In genomic region chr18:63192885-63193349, GRCh38 we compare ENCODE assay signal across 11 cellular contexts.
DNase-seq lines count a peak whose midpoint lies in the region; ATAC-seq and TF ChIP-seq lines count a peak whose summit lies in the region.
"Had no signal": no experiment of that assay in that cellular context is flagged by ENCODE, and none has a peak within 500 bp of the region (broad histone marks: within the 10 kb centered on the region; RNA-seq: fewer than 3 reads in every experiment).

No MANE protein-coding gene starts in this region.

- intact Hi-C loops in CD14-positive monocyte (cut with micrococcal nuclease) = no loop called here

- H3K9ac ChIP-seq in H9 (ENCODE audit: extremely low read depth, insufficient read length, low read length) = no peak overlapping the region

- H3K9me3 Mint-ChIP-seq in CD14-positive monocyte (peaks cover 0 to 2% (median 0%) of the 10 kb centered on the region in 7 donors), H9 (no peaks in the 10 kb centered on the region; a peak in 2 of 5 replicates)
- H3K9me3 Mint-ChIP-seq in activated T-helper 17 cell treated with anti-CD3 and anti-CD28 coated beads, Interleukin-2, amount 50 U/mL, for 72 hours = peaks cover 7% of the 10 kb centered on the region

- no peak overlapping the region for H3T11ph ChIP-seq in H9 (ENCODE audit: low read length)

- H3K4me3 Mint-ChIP-seq in CD14-positive monocyte (peak overlapping the region; percentile 39 to 72), H9 (no peak overlapping the region)
- H3K4me3 Mint-ChIP-seq in activated T-helper 17 cell treated with anti-CD3 and anti-CD28 coated beads, Interleukin-2, amount 50 U/mL, for 72 hours = peak overlapping the region; percentile 40

- H3K56ac ChIP-seq in H9 (ENCODE audit: insufficient read length, low read depth, low read length) = no peak overlapping the region

- no peak overlapping the region for H2AFZ ChIP-seq in H9 (ENCODE audit: low read length)

- DNase-seq in CD14-positive monocyte (ENCODE audit: low spot score) (no peak), amygdala (lab: John Stamatoyannopoulos, UW) (no peak), NCI-H1048 (lab: John Stamatoyannopoulos, UW) (no peak), NCI-H1436 (lab: John Stamatoyannopoulos, UW) (no peak), H9 (no peak)
- DNase-seq: Calu3 had no signal

- H3K4me1 Mint-ChIP-seq in CD14-positive monocyte (peaks cover 18% of the 10 kb centered on the region), H9 (no peaks in the 10 kb centered on the region)
- H3K4me1 Mint-ChIP-seq in activated T-helper 17 cell treated with anti-CD3 and anti-CD28 coated beads, Interleukin-2, amount 50 U/mL, for 72 hours = peaks cover 38% of the 10 kb centered on the region

- ATAC-seq in GM18909 (IDR thresholded peaks at IDR 0.05; ENCODE audit: poor library complexity, unreplicated experiment) (peak; percentile 51), HG03175 (IDR thresholded peaks at IDR 0.05; ENCODE audit: unreplicated experiment) (peak; percentile 72)
- ATAC-seq in activated T-helper 17 cell treated with anti-CD3 and anti-CD28 coated beads, Interleukin-2, amount 50 U/mL, for 72 hours (replicated peaks) = peak; percentile 9

- H3K27me3 Mint-ChIP-seq in CD14-positive monocyte (ENCODE audit: low read depth in 3 of 3) (no peaks in the 10 kb centered on the region), H9 (ENCODE audit: low read depth) (no peaks in the 10 kb centered on the region)
- no peaks in the 10 kb centered on the region for H3K27me3 Mint-ChIP-seq in activated T-helper 17 cell treated with anti-CD3 and anti-CD28 coated beads, Interleukin-2, amount 50 U/mL, for 72 hours

- H3K14ac ChIP-seq in H9 (ENCODE audit: insufficient read depth, low read length) = no peak overlapping the region

- no peaks in the 10 kb centered on the region for H3K4me1 ChIP-seq in H9 (ENCODE audit: insufficient read depth, low read length)

- WGBS in H9 (ENCODE audit: extremely low coverage, insufficient read length, low lambda C conversion rate) = no CpG with 5 or more reads among the region's 3 CpGs

- H3K18ac ChIP-seq in H9 (ENCODE audit: insufficient read length, low read depth, low read length) = no peak overlapping the region

- no peak overlapping the region for H4K8ac ChIP-seq in H9 (replicated peaks; ENCODE audit: insufficient read length, low read depth, low read length)

- no peaks in the 10 kb centered on the region for H3K27me3 ChIP-seq in H9 (ENCODE audit: insufficient read depth, low read length)

- no peaks in the 10 kb centered on the region for H3K23me2 ChIP-seq in H9 (ENCODE audit: insufficient read length, low read depth, low read length, poor library complexity, severe bottlenecking)

- H3K23ac ChIP-seq in H9 (ENCODE audit: insufficient read length, low read depth, low read length) = no peak overlapping the region

- H2AK5ac ChIP-seq in H9 (ENCODE audit: insufficient read length, low read length) = no peak overlapping the region

- H3K4ac ChIP-seq in H9 (ENCODE audit: low read depth, low read length) = no peak overlapping the region

- no peaks in the 10 kb centered on the region for H3K79me2 ChIP-seq in H9 (ENCODE audit: insufficient read depth, low read length)

- peaks cover 0 to 2% of the 10 kb centered on the region in 2 donors for H3K36me3 Mint-ChIP-seq in CD14-positive monocyte
- peaks cover 47% of the 10 kb centered on the region for H3K36me3 Mint-ChIP-seq in activated T-helper 17 cell treated with anti-CD3 and anti-CD28 coated beads, Interleukin-2, amount 50 U/mL, for 72 hours (ENCODE audit: low read depth)
- no peaks in the 10 kb centered on the region for H3K36me3 Mint-ChIP-seq in H9 (ENCODE audit: insufficient read depth in 1 of 3, low read depth in 3 of 3)

- no peaks in the 10 kb centered on the region for H4K20me1 ChIP-seq in H9 (ENCODE audit: control insufficient read depth, insufficient read depth, insufficient read length)

- H4K91ac ChIP-seq in H9 (ENCODE audit: insufficient read length, low read depth, low read length) = no peak overlapping the region

- H3K4me2 ChIP-seq in H9 (ENCODE audit: insufficient read depth, insufficient read length, low read length) = no peak overlapping the region

- no peak overlapping the region for H3K27ac ChIP-seq in H9 (ENCODE audit: insufficient read length, low read depth, low read length)
- H3K27ac ChIP-seq: HL-60, SK-N-MC had no signal

- no peak overlapping the region for H2BK120ac ChIP-seq in H9 (ENCODE audit: low read depth, low read length, poor library complexity, severe bottlenecking)

- H3K27ac Mint-ChIP-seq in CD14-positive monocyte (peak overlapping the region; percentile 33 to 90 (median 79)), H9 (no peak overlapping the region)
- peak overlapping the region; percentile 73 for H3K27ac Mint-ChIP-seq in activated T-helper 17 cell treated with anti-CD3 and anti-CD28 coated beads, Interleukin-2, amount 50 U/mL, for 72 hours

- no peaks in the 10 kb centered on the region for H3K79me1 ChIP-seq in H9 (ENCODE audit: insufficient read depth, low read depth, low read length, poor library complexity, severe bottlenecking)

- no peak overlapping the region for H2BK5ac ChIP-seq in H9 (ENCODE audit: insufficient read length, low read length)

- TF ChIP-seq CTCF in CD14-positive monocyte (IDR thresholded peaks at IDR 0.05) = no peak
- no peak for TF ChIP-seq CTCF in H9 (conservative IDR thresholded peaks at IDR 0.05)

- H4K5ac ChIP-seq in H9 (ENCODE audit: insufficient read length, low read depth, low read length) = no peak overlapping the region

- H2BK12ac ChIP-seq in H9 (ENCODE audit: insufficient read length, low read depth, low read length) = no peak overlapping the region

- no peaks in the 10 kb centered on the region for H3K9me3 ChIP-seq in H9 (ENCODE audit: control insufficient read depth, low read depth, low read length)

- H2BK15ac ChIP-seq in H9 (ENCODE audit: low read depth, low read length) = no peak overlapping the region

- H2BK20ac ChIP-seq in H9 (ENCODE audit: low read depth, low read length, poor library complexity, severe bottlenecking) = no peak overlapping the region

Comparison
In these comparisons a context has a peak if more than half of its experiments do, and no peak if none do; other contexts are left out.
1. H3K27ac Mint-ChIP-seq: peak in CD14-positive monocyte (7 of 7) and activated T-helper 17 cell treated with anti-CD3 and anti-CD28 coated beads, Interleukin-2, amount 50 U/mL, for 72 hours (single experiment); none in H9 (0 of 3).
2. H3K4me3 Mint-ChIP-seq: peak in CD14-positive monocyte (2 of 2) and activated T-helper 17 cell treated with anti-CD3 and anti-CD28 coated beads, Interleukin-2, amount 50 U/mL, for 72 hours (single experiment); none in H9 (0 of 2).
3. ATAC-seq: peak in every context shown above with its lines; median percentile 72 in HG03175; 51 in GM18909; 9 in activated T-helper 17 cell treated with anti-CD3 and anti-CD28 coated beads, Interleukin-2, amount 50 U/mL, for 72 hours.